In the genomic region with DNA sequence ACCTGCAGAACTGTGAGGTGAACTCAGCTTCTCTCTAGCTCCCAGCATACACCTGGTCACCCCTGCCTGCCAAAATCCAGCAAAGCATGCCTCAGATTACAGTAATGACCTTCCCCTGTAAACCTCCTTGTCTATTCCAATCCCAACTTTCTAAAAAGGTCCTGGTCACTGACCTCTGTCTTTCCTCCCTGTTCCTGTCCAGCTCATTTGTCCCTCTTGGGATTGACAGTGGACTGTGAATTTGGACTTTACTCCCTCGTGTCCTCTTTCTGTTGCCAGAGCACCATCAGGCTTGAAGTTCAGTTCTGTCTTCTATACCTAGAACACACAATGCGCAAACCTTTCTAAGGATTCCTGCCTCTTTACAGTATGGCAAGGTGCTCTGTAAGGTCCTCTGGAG, we compare ENCODE assay signal across 19 cellular contexts.
"Had no signal": no experiment of that assay in that cellular context is flagged by ENCODE, and none has a peak within 500 bp of the region (broad histone marks: within the 10 kb centered on the region; RNA-seq: fewer than 3 reads in every experiment).

No MANE protein-coding gene starts in this region.

- H3K36me3 ChIP-seq: neural progenitor cell had no signal

- H3K4me3 ChIP-seq: coronary artery, heart left ventricle, neural progenitor cell, pancreas, testis had no signal

- H3K27me3 ChIP-seq: heart left ventricle, neural progenitor cell, pancreas, testis had no signal

- H3K27ac ChIP-seq: coronary artery, heart left ventricle, neural progenitor cell, pancreas, testis had no signal

- H3K4me1 ChIP-seq: neural progenitor cell had no signal

- H3K4me3 Mint-ChIP-seq: mesothelial cell of epicardium; natural killer cell; neural progenitor cell; stimulated activated memory B cell treated with anti-CD40 and anti-IgM and Interleukin-4, amounts not matched to agents 10 μg/mL and 1 μg/mL and 100 μg/mL, for 72 hours; stimulated activated naive CD8-positive, alpha-beta T cell treated with anti-CD3 and anti-CD28 coated beads, Interleukin-15, amount 100 ng/mL, for 72 hours had no signal

- H3K9me3 ChIP-seq: heart left ventricle, pancreas, testis had no signal

- H3K9me3 Mint-ChIP-seq: mesothelial cell of epicardium; natural killer cell; neural progenitor cell; stimulated activated memory B cell treated with anti-CD40 and anti-IgM and Interleukin-4, amounts not matched to agents 10 μg/mL and 1 μg/mL and 100 μg/mL, for 72 hours; stimulated activated naive CD8-positive, alpha-beta T cell treated with anti-CD3 and anti-CD28 coated beads, Interleukin-15, amount 100 ng/mL, for 72 hours had no signal

- H3K27me3 Mint-ChIP-seq: progenitor cell of endocrine pancreas; stimulated activated memory B cell treated with anti-CD40 and anti-IgM and Interleukin-4, amounts not matched to agents 10 μg/mL and 1 μg/mL and 100 μg/mL, for 72 hours; stimulated activated naive CD8-positive, alpha-beta T cell treated with anti-CD3 and anti-CD28 coated beads, Interleukin-15, amount 100 ng/mL, for 72 hours had no signal

- H3K27ac Mint-ChIP-seq: mesothelial cell of epicardium; natural killer cell; progenitor cell of endocrine pancreas; stimulated activated memory B cell treated with anti-CD40 and anti-IgM and Interleukin-4, amounts not matched to agents 10 μg/mL and 1 μg/mL and 100 μg/mL, for 72 hours had no signal

- H3K4me1 Mint-ChIP-seq: mesothelial cell of epicardium had no signal

- ATAC-seq: heart left ventricle; left colon; natural killer cell; right cardiac atrium; stimulated activated memory B cell treated with anti-CD40 and anti-IgM and Interleukin-4, amounts not matched to agents 10 μg/mL and 1 μg/mL and 100 μg/mL, for 72 hours; stimulated activated naive CD8-positive, alpha-beta T cell treated with anti-CD3 and anti-CD28 coated beads, Interleukin-15, amount 100 ng/mL, for 72 hours had no signal

- DNase-seq: effector CD4-positive, alpha-beta T cell; foreskin melanocyte; heart left ventricle; hippocampal formation; left colon; natural killer cell; nucleus accumbens; pancreas; right cardiac atrium; stimulated activated CD4-positive, alpha-beta T cell treated with anti-CD3 and anti-CD28 coated beads, Interleukin-4, amount 100 ng/mL, for 1 hour; stimulated activated CD8-positive, alpha-beta memory T cell treated with anti-CD3 and anti-CD28 coated beads, Interleukin-4, amount 100 ng/mL, for 48 hours; stimulated activated naive CD8-positive, alpha-beta T cell treated with anti-CD3 and anti-CD28 coated beads, Interleukin-15, amount 100 ng/mL, for 72 hours; testis; trophoblast cell had no signal
